In genomic region chr19:54525636-54526035, GRCh38 we compare ENCODE assay signal across 9 cellular contexts. TPM values are rescaled to one million over a fixed set of nuclear protein-coding genes. Genes with fewer than 3 reads are reported as not detected.
"Had no signal": no experiment of that assay in that cellular context is flagged by ENCODE, and none has a peak within 500 bp of the region (broad histone marks: within the 10 kb centered on the region; RNA-seq: fewer than 3 reads in every experiment).

No MANE protein-coding gene starts in this region.

- H3K27ac ChIP-seq: HL-60 had no signal

- DNase-seq: IMR-90, KBM-7, KG1 had no signal

- FAIRE-seq: HTR-8/SVneo, K562 had no signal

- ATAC-seq: K562 had no signal

- H3K27ac Mint-ChIP-seq: IgD-negative memory B cell had no signal

- H3K4me3 Mint-ChIP-seq: IgD-negative memory B cell had no signal

RNA-seq across cellular contexts. Expression of gene LAIR2, which starts 23.0 kb away (rescaled TPM):
- total RNA-seq: HT-29, HT1080, IMR-90, K562 had no signal
- polyA plus RNA-seq: IMR-90, K562 had no signal

RNA-seq across cellular contexts. Expression of gene LILRA2, which starts 48.0 kb away (rescaled TPM):
- total RNA-seq: HT-29, HT1080, IMR-90 had no signal
- polyA plus RNA-seq: IMR-90 had no signal

RNA-seq across cellular contexts. Expression of gene CDC42EP5, which starts 52.5 kb away (rescaled TPM):
- polyA plus RNA-seq: IgD-negative memory B cell had no signal
